24 cellular contexts compared by ENCODE assay signal in the genomic region with DNA sequence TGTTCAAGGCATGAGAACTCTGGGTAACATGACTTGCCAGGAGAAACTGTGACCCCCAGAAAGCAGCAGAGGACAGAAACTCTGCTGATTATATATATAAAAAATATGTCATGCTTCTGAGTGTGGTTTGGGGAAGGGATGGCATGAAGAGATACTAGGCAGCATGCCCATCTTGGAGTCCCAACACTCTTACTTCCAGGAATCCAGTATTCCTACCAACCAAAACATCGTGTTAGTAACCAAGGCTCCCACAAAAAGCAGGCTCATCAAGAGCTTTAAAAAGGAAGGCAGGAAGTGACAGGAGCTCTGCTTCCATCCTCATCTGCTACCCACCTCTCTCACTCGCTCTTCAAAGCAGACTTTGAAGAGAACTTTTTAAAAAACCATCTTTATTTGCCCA. TPM values are rescaled to one million over a fixed set of nuclear protein-coding genes. Genes with fewer than 3 reads are reported as not detected.
"Had no signal": no experiment of that assay in that cellular context is flagged by ENCODE, and none has a peak within 500 bp of the region (broad histone marks: within the 10 kb centered on the region; RNA-seq: fewer than 3 reads in every experiment).

No MANE protein-coding gene starts in this region.

- H3K4me3 ChIP-seq: lower lobe of right lung, ovary, psoas muscle, sigmoid colon, stomach, thyroid gland, upper lobe of left lung, uterus had no signal

- H3K27ac ChIP-seq: epithelial cell of prostate, lower lobe of right lung, ovary, psoas muscle, sigmoid colon, stomach, thyroid gland, upper lobe of left lung, uterus had no signal

- H3K9me3 ChIP-seq: lower lobe of right lung, ovary, psoas muscle, sigmoid colon, thyroid gland, upper lobe of left lung, uterus had no signal

- H3K4me1 Mint-ChIP-seq: stimulated activated effector memory CD8-positive, alpha-beta T cell treated with anti-CD3 and anti-CD28 coated beads, Interleukin-12 subunit alpha, Interleukin-12 subunit beta, amount 100 ng/mL, for 72 hours had no signal

- H3K27ac Mint-ChIP-seq: endodermal cell; naive thymus-derived CD8-positive, alpha-beta T cell; nephron progenitor cell; stimulated activated effector memory CD8-positive, alpha-beta T cell treated with anti-CD3 and anti-CD28 coated beads, Interleukin-12 subunit alpha, Interleukin-12 subunit beta, amount 100 ng/mL, for 72 hours had no signal

- H3K27me3 ChIP-seq: ovary, thyroid gland, upper lobe of left lung, uterus had no signal

- DNase-seq: cortex of kidney; endodermal cell; head of caudate nucleus; left ventricle myocardium superior; lower lobe of right lung; naive thymus-derived CD8-positive, alpha-beta T cell; nephron progenitor cell; occipital lobe; ovary; posterior cingulate gyrus; psoas muscle; right cardiac atrium; sigmoid colon; stimulated activated CD4-positive, alpha-beta T cell treated with anti-CD3 and anti-CD28 coated beads, Interleukin-2, amount 100 ng/mL, for 24 hours; stimulated activated CD4-positive, alpha-beta T cell treated with anti-CD3 and anti-CD28 coated beads, Interleukin-4, amount 100 ng/mL, for 24 hours; stimulated activated naive CD4-positive, alpha-beta T cell treated with Interleukin-2 at 50 U/mL for 16 hours; stomach; thyroid gland; upper lobe of left lung; uterus had no signal

- H3K36me3 ChIP-seq: lower lobe of right lung, ovary, sigmoid colon, stomach, thyroid gland, upper lobe of left lung, uterus had no signal

- H3K36me3 Mint-ChIP-seq: stimulated activated effector memory CD8-positive, alpha-beta T cell treated with anti-CD3 and anti-CD28 coated beads, Interleukin-12 subunit alpha, Interleukin-12 subunit beta, amount 100 ng/mL, for 72 hours had no signal

- H3K4me1 ChIP-seq: lower lobe of right lung, psoas muscle, stomach, thyroid gland, upper lobe of left lung, uterus had no signal

- H3K4me3 Mint-ChIP-seq: endodermal cell; naive thymus-derived CD8-positive, alpha-beta T cell; nephron progenitor cell; stimulated activated effector memory CD8-positive, alpha-beta T cell treated with anti-CD3 and anti-CD28 coated beads, Interleukin-12 subunit alpha, Interleukin-12 subunit beta, amount 100 ng/mL, for 72 hours had no signal

RNA-seq across cellular contexts. Expression of a gene that starts 31.6 kb away (rescaled TPM):
- total RNA-seq: dermis microvascular lymphatic vessel endothelial cell; frontal cortex; naive thymus-derived CD8-positive, alpha-beta T cell had no signal
